Comparison of ENCODE assay signal across 17 cellular contexts in genomic region chr19:23776507-23777205, GRCh38.
"Had no signal": no experiment of that assay in that cellular context is flagged by ENCODE, and none has a peak within 500 bp of the region (broad histone marks: within the 10 kb centered on the region; RNA-seq: fewer than 3 reads in every experiment).

No MANE protein-coding gene starts in this region.

- H3K36me3 ChIP-seq: adrenal gland, neutrophil, sigmoid colon had no signal

- H3K9me3 Mint-ChIP-seq: stimulated activated effector memory CD8-positive, alpha-beta T cell treated with anti-CD3 and anti-CD28 coated beads, Interleukin-12 subunit alpha, Interleukin-12 subunit beta, amount 100 ng/mL, for 72 hours had no signal

- H3K79me2 ChIP-seq: parathyroid adenoma had no signal

- H3K27me3 ChIP-seq: adrenal gland, foreskin keratinocyte, neutrophil, sigmoid colon had no signal

- H2AFZ ChIP-seq: parathyroid adenoma had no signal

- H3K4me3 ChIP-seq: adrenal gland, sigmoid colon had no signal

- H3K27ac ChIP-seq: adrenal gland, foreskin keratinocyte, neutrophil, parathyroid adenoma, sigmoid colon had no signal

- H3K9me3 ChIP-seq: adrenal gland, neutrophil, sigmoid colon had no signal

- H3K9ac ChIP-seq: parathyroid adenoma had no signal

- H3K4me3 Mint-ChIP-seq: activated CD4-positive, alpha-beta T cell treated with anti-CD3 and anti-CD28 coated beads, Interleukin-2, amount 10 ng/mL, durations not matched to agents 7 days and 5 days; activated naive CD4-positive, alpha-beta T cell treated with anti-CD3 and anti-CD28 coated beads for 36 hours; natural killer cell treated with Interleukin-12 subunit alpha and Interleukin-12 subunit beta and Interleukin-15 and Interleukin-18, amount 100 ng/mL, for 72 hours; stimulated activated effector memory CD8-positive, alpha-beta T cell treated with anti-CD3 and anti-CD28 coated beads, Interleukin-12 subunit alpha, Interleukin-12 subunit beta, amount 100 ng/mL, for 72 hours; T-cell had no signal

- H3K4me1 ChIP-seq: adrenal gland, foreskin keratinocyte, parathyroid adenoma, sigmoid colon had no signal

- DNase-seq: activated CD4-positive, alpha-beta T cell treated with anti-CD3 and anti-CD28 coated beads, Interleukin-2, amount 10 ng/mL, durations not matched to agents 7 days and 5 days; adrenal gland; effector CD4-positive, alpha-beta T cell; hippocampal formation; left cardiac atrium; mesendoderm; sigmoid colon; stimulated activated CD4-positive, alpha-beta T cell treated with anti-CD3 and anti-CD28 coated beads, Interleukin-4, amount 100 ng/mL, for 24 hours; T1000 had no signal

- H3K27ac Mint-ChIP-seq: activated CD4-positive, alpha-beta T cell treated with anti-CD3 and anti-CD28 coated beads, Interleukin-2, amount 10 ng/mL, durations not matched to agents 7 days and 5 days; activated naive CD4-positive, alpha-beta T cell treated with anti-CD3 and anti-CD28 coated beads for 36 hours; activated T-helper 2 cell treated with anti-CD3 and anti-CD28 coated beads, Interferon-gamma antibody, Interleukin-2, Interleukin-4, amounts not matched to agents 10 μg/mL and 5 μg/mL and 100 μg/mL, durations not matched to agents 14 hours and 24 hours and 36 hours; stimulated activated effector memory CD8-positive, alpha-beta T cell treated with anti-CD3 and anti-CD28 coated beads, Interleukin-12 subunit alpha, Interleukin-12 subunit beta, amount 100 ng/mL, for 72 hours had no signal

- H3K27me3 Mint-ChIP-seq: activated CD4-positive, alpha-beta T cell treated with anti-CD3 and anti-CD28 coated beads, Interleukin-2, amount 10 ng/mL, durations not matched to agents 7 days and 5 days; natural killer cell treated with Interleukin-12 subunit alpha and Interleukin-12 subunit beta and Interleukin-15 and Interleukin-18, amount 100 ng/mL, for 72 hours; T-cell had no signal
